ENCODE assay signal across 24 cellular contexts in genomic region chr3:48797626-48798025, GRCh38.
"Had no signal": no experiment of that assay in that cellular context is flagged by ENCODE, and none has a peak within 500 bp of the region (broad histone marks: within the 10 kb centered on the region; RNA-seq: fewer than 3 reads in every experiment).

No MANE protein-coding gene starts in this region.

- H3K4me3 Mint-ChIP-seq: activated CD8-positive, alpha-beta T cell treated with anti-CD3 and anti-CD28 coated beads, Interleukin-2, amount 10 ng/mL, durations not matched to agents 7 days and 5 days; activated naive CD4-positive, alpha-beta T cell treated with anti-CD3 and anti-CD28 coated beads for 36 hours; activated naive CD8-positive, alpha-beta T cell treated with anti-CD3 and anti-CD28 coated beads, Interleukin-2, amount 10 ng/mL, durations not matched to agents 7 days and 5 days; activated T-cell treated with anti-CD3 and anti-CD28 coated beads, Interleukin-2, amount 50 U/mL, for 24 hours; neural crest cell; stimulated activated memory B cell treated with anti-CD40 and anti-IgM and Interleukin-4, amounts not matched to agents 10 μg/mL and 1 μg/mL and 100 μg/mL, for 72 hours had no signal

- H3K36me3 ChIP-seq: breast epithelium, transverse colon, WERI-Rb-1 had no signal

- ATAC-seq: activated CD8-positive, alpha-beta T cell treated with anti-CD3 and anti-CD28 coated beads, Interleukin-2, amount 10 ng/mL, durations not matched to agents 7 days and 5 days; stimulated activated memory B cell treated with anti-CD40 and anti-IgM and Interleukin-4, amounts not matched to agents 10 μg/mL and 1 μg/mL and 100 μg/mL, for 72 hours had no signal

- DNase-seq: activated CD4-positive, alpha-beta T cell treated with anti-CD3 and anti-CD28 coated beads for 1 hour; activated CD4-positive, alpha-beta T cell treated with anti-CD3 and anti-CD28 coated beads, Interleukin-2, amount 50 U/mL, for 1 hour; activated CD8-positive, alpha-beta T cell treated with anti-CD3 and anti-CD28 coated beads, Interleukin-2, amount 10 ng/mL, durations not matched to agents 7 days and 5 days; activated naive CD4-positive, alpha-beta T cell treated with anti-CD3 and anti-CD28 coated beads for 36 hours; activated naive CD8-positive, alpha-beta T cell treated with anti-CD3 and anti-CD28 coated beads, Interleukin-2, amount 10 ng/mL, durations not matched to agents 7 days and 5 days; activated T-cell treated with anti-CD3 and anti-CD28 coated beads, Interleukin-2, amount 50 U/mL, for 24 hours; amniotic stem cell; cerebellar nuclear complex; effector CD4-positive, alpha-beta T cell; erythroblast; foreskin melanocyte; left ventricle myocardium inferior; retina; sigmoid colon; stimulated activated CD4-positive, alpha-beta T cell treated with anti-CD3 and anti-CD28 coated beads, Interleukin-15, amount 100 ng/mL, for 24 hours; stomach; transverse colon; WERI-Rb-1 had no signal

- H3K4me3 ChIP-seq: breast epithelium, coronary artery, left ventricle myocardium inferior, sigmoid colon, smooth muscle cell, stomach, suprapubic skin, transverse colon had no signal

- H3K27ac ChIP-seq: breast epithelium, coronary artery, left ventricle myocardium inferior, sigmoid colon, stomach, suprapubic skin, transverse colon, WERI-Rb-1 had no signal

- H3K27me3 ChIP-seq: breast epithelium, sigmoid colon, stomach, suprapubic skin, transverse colon had no signal

- H3K4me2 ChIP-seq: smooth muscle cell had no signal

- H3K27ac Mint-ChIP-seq: activated CD8-positive, alpha-beta T cell treated with anti-CD3 and anti-CD28 coated beads, Interleukin-2, amount 10 ng/mL, durations not matched to agents 7 days and 5 days; activated naive CD4-positive, alpha-beta T cell treated with anti-CD3 and anti-CD28 coated beads for 36 hours; activated naive CD8-positive, alpha-beta T cell treated with anti-CD3 and anti-CD28 coated beads, Interleukin-2, amount 10 ng/mL, durations not matched to agents 7 days and 5 days; activated T-cell treated with anti-CD3 and anti-CD28 coated beads, Interleukin-2, amount 50 U/mL, for 24 hours; stimulated activated memory B cell treated with anti-CD40 and anti-IgM and Interleukin-4, amounts not matched to agents 10 μg/mL and 1 μg/mL and 100 μg/mL, for 72 hours had no signal

- H3K4me1 Mint-ChIP-seq: neural crest cell; stimulated activated memory B cell treated with anti-CD40 and anti-IgM and Interleukin-4, amounts not matched to agents 10 μg/mL and 1 μg/mL and 100 μg/mL, for 72 hours had no signal

- H3K27me3 Mint-ChIP-seq: activated naive CD8-positive, alpha-beta T cell treated with anti-CD3 and anti-CD28 coated beads, Interleukin-2, amount 10 ng/mL, durations not matched to agents 7 days and 5 days; activated T-cell treated with anti-CD3 and anti-CD28 coated beads, Interleukin-2, amount 50 U/mL, for 24 hours; stimulated activated memory B cell treated with anti-CD40 and anti-IgM and Interleukin-4, amounts not matched to agents 10 μg/mL and 1 μg/mL and 100 μg/mL, for 72 hours had no signal

- H3K4me1 ChIP-seq: breast epithelium, left ventricle myocardium inferior, sigmoid colon, stomach had no signal

- H3K9me3 Mint-ChIP-seq: activated naive CD4-positive, alpha-beta T cell treated with anti-CD3 and anti-CD28 coated beads for 36 hours; activated naive CD8-positive, alpha-beta T cell treated with anti-CD3 and anti-CD28 coated beads, Interleukin-2, amount 10 ng/mL, durations not matched to agents 7 days and 5 days; activated T-cell treated with anti-CD3 and anti-CD28 coated beads, Interleukin-2, amount 50 U/mL, for 24 hours; neural crest cell; stimulated activated memory B cell treated with anti-CD40 and anti-IgM and Interleukin-4, amounts not matched to agents 10 μg/mL and 1 μg/mL and 100 μg/mL, for 72 hours had no signal
